In genomic region chr4:118867311-118868067, GRCh38 we compare ENCODE assay signal across 16 cellular contexts.
"Had no signal": no experiment of that assay in that cellular context is flagged by ENCODE, and none has a peak within 500 bp of the region (broad histone marks: within the 10 kb centered on the region; RNA-seq: fewer than 3 reads in every experiment).

No MANE protein-coding gene starts in this region.

- H3K9me3 ChIP-seq: heart left ventricle, psoas muscle, right lobe of liver had no signal

- DNase-seq: activated CD4-positive, alpha-beta T cell treated with anti-CD3 and anti-CD28 coated beads, Interleukin-2, amount 10 ng/mL, durations not matched to agents 7 days and 5 days; activated CD8-positive, alpha-beta memory T cell treated with anti-CD3 and anti-CD28 coated beads, Interleukin-2, amount 50 U/mL, for 48 hours; activated gamma-delta T cell treated with Interleukin-2 at 50 U/mL for 16 hours; activated naive CD8-positive, alpha-beta T cell treated with anti-CD3 and anti-CD28 coated beads for 36 hours; activated T-cell treated with anti-CD3 and anti-CD28 coated beads, Interleukin-2, amount 50 U/mL, for 72 hours; brain microvascular endothelial cell; cortex of kidney; effector memory CD8-positive, alpha-beta T cell; heart left ventricle; left colon; psoas muscle; right lobe of liver; stimulated activated CD4-positive, alpha-beta T cell treated with anti-CD3 and anti-CD28 coated beads, Interleukin-1b, Interleukin-23, amount 100 ng/mL, for 48 hours had no signal

- H3K4me3 ChIP-seq: heart left ventricle, lung, neural progenitor cell, psoas muscle, right lobe of liver had no signal

- H3K4me1 ChIP-seq: right lobe of liver had no signal

- H3K27me3 ChIP-seq: brain microvascular endothelial cell, heart left ventricle, neural progenitor cell, right lobe of liver had no signal

- ATAC-seq: activated T-cell treated with anti-CD3 and anti-CD28 coated beads, Interleukin-2, amount 50 U/mL, for 72 hours; effector memory CD8-positive, alpha-beta T cell; heart left ventricle; left colon; psoas muscle; right lobe of liver had no signal

- H3K27ac ChIP-seq: brain microvascular endothelial cell, epithelial cell of prostate, heart left ventricle, neural progenitor cell, psoas muscle, right lobe of liver had no signal

- H3K36me3 ChIP-seq: brain microvascular endothelial cell, heart left ventricle, neural progenitor cell, right lobe of liver had no signal
